In genomic region chr6:81818778-81819491, GRCh38 we compare ENCODE assay signal across 12 cellular contexts.
DNase-seq lines count a peak whose midpoint lies in the region; ATAC-seq and TF ChIP-seq lines count a peak whose summit lies in the region.
"Had no signal": no experiment of that assay in that cellular context is flagged by ENCODE, and none has a peak within 500 bp of the region (broad histone marks: within the 10 kb centered on the region; RNA-seq: fewer than 3 reads in every experiment).

No MANE protein-coding gene starts in this region.

- peaks cover 34% of the 10 kb centered on the region for H3K4me1 Mint-ChIP-seq in CD14-positive monocyte

- peak overlapping the region in 1 of 2 donors; percentile 57 for H3K4me3 Mint-ChIP-seq in CD14-positive monocyte

- H3K9me3 Mint-ChIP-seq in CD14-positive monocyte, result peaks cover 0 to 1% (median 0%) of the 10 kb centered on the region in 7 donors

- no peaks in the 10 kb centered on the region for H3K27me3 ChIP-seq in Peyer's patch
- H3K27me3 ChIP-seq in effector memory CD4-positive, alpha-beta T cell (replicated peaks; ENCODE audit: control insufficient read depth, insufficient read depth, low read length, poor library complexity, severe bottlenecking), result no peaks in the 10 kb centered on the region
- H3K27me3 ChIP-seq in uterus, result no peaks in the 10 kb centered on the region

- H3K9me3 ChIP-seq in Peyer's patch, result no peaks in the 10 kb centered on the region
- no peaks in the 10 kb centered on the region for H3K9me3 ChIP-seq in effector memory CD4-positive, alpha-beta T cell (ENCODE audit: control insufficient read depth, low read length)
- no peaks in the 10 kb centered on the region for H3K9me3 ChIP-seq in uterus

- peak overlapping the region; percentile 1 to 80 (median 48) for H3K27ac Mint-ChIP-seq in CD14-positive monocyte

- TF ChIP-seq POLR2A in Peyer's patch (IDR thresholded peaks at IDR 0.05) (no peak), uterus (IDR thresholded peaks at IDR 0.05) (no peak)

- H3K4me3 ChIP-seq in Peyer's patch (no peak overlapping the region), uterus (no peak overlapping the region)
- H3K4me3 ChIP-seq in effector memory CD4-positive, alpha-beta T cell (ENCODE audit: insufficient read depth, low read depth, low read length, poor library complexity, severe bottlenecking), result no peak overlapping the region
- H3K4me3 ChIP-seq: K562 had no signal

- H3K4me1 ChIP-seq in Peyer's patch, result no peaks in the 10 kb centered on the region
- no peaks in the 10 kb centered on the region for H3K4me1 ChIP-seq in effector memory CD4-positive, alpha-beta T cell (ENCODE audit: control insufficient read depth, insufficient read depth, low read length, poor library complexity, severe bottlenecking)
- no peaks in the 10 kb centered on the region for H3K4me1 ChIP-seq in uterus

- DNase-seq in CD14-positive monocyte (ENCODE audit: low spot score), result no peak
- DNase-seq in epidermal melanocyte (ENCODE audit: insufficient read length, low spot score), result peak; percentile 33
- no peak for DNase-seq in Peyer's patch
- DNase-seq in effector memory CD4-positive, alpha-beta T cell, result no peak
- DNase-seq in NCI-H524 (lab: John Stamatoyannopoulos, UW), result no peak
- DNase-seq in uterus, result no peak
- DNase-seq: central memory CD4-positive, alpha-beta T cell; EL had no signal

- H3K27me3 Mint-ChIP-seq in CD14-positive monocyte (ENCODE audit: low read depth in 3 of 3), result peaks cover 0 to 1% (median 0%) of the 10 kb centered on the region in 3 donors

- H3K36me3 ChIP-seq in Peyer's patch, result no peaks in the 10 kb centered on the region
- no peaks in the 10 kb centered on the region for H3K36me3 ChIP-seq in effector memory CD4-positive, alpha-beta T cell (ENCODE audit: control insufficient read depth, insufficient read depth, low read length)
- no peaks in the 10 kb centered on the region for H3K36me3 ChIP-seq in uterus

- TF ChIP-seq CTCF in CD14-positive monocyte (IDR thresholded peaks at IDR 0.05) (no peak), Peyer's patch (IDR thresholded peaks at IDR 0.05) (no peak), uterus (IDR thresholded peaks at IDR 0.05) (no peak)

- peaks cover 3% of the 10 kb centered on the region in 2 donors for H3K36me3 Mint-ChIP-seq in CD14-positive monocyte

- ATAC-seq in GM19452 (IDR thresholded peaks at IDR 0.05; ENCODE audit: unreplicated experiment), result peak; percentile 66
- peak; percentile 71 for ATAC-seq in HG03442 (IDR thresholded peaks at IDR 0.05; ENCODE audit: unreplicated experiment)
- ATAC-seq: K562, Right ventricle myocardium inferior had no signal

- H3K27ac ChIP-seq in Peyer's patch, result no peak overlapping the region
- no peak overlapping the region for H3K27ac ChIP-seq in effector memory CD4-positive, alpha-beta T cell (ENCODE audit: insufficient read depth, low read length, poor library complexity, severe bottlenecking)
- no peak overlapping the region for H3K27ac ChIP-seq in uterus

- intact Hi-C loops in CD14-positive monocyte (cut with micrococcal nuclease) (loop anchor here in 1 of 2 donors (10.0 kb wide), 1 partner anchor 64 kb away; the partner anchor contains the start of gene TENT5A), uterus (cut with DNase I; ENCODE audit: low total_unique reads) (no loop called here)
